ENCODE assay signal across 8 cellular contexts in genomic region chr13:110615322-110616102, GRCh38. TPM values are rescaled to one million over a fixed set of nuclear protein-coding genes. Genes with fewer than 3 reads are reported as not detected.
DNase-seq lines count a peak whose midpoint lies in the region; ATAC-seq and TF ChIP-seq lines count a peak whose summit lies in the region.

Gene NAXD (plus strand): TSS chr13:110615545. CDS start chr13:110615602, 57 bp downstream.

- H3K36me3 ChIP-seq in DOHH2 (ENCODE audit: control insufficient read depth, low read length) (no peaks in the 10 kb centered on the region), Karpas-422 (ENCODE audit: insufficient read depth, low read length) (no peaks in the 10 kb centered on the region)

- ATAC-seq in GM21825 (IDR thresholded peaks at IDR 0.05; ENCODE audit: unreplicated experiment): peak; percentile 78
- ATAC-seq in natural killer cell: peak; percentile 67 to 77 (median 74)

- peak within 1 kb of the TSS; percentile 93 for H2AFZ ChIP-seq in Karpas-422 (ENCODE audit: low read length)

- H3F3A ChIP-seq in DOHH2 (ENCODE audit: control insufficient read depth, insufficient read depth): no peaks in the 10 kb centered on the region

- H3K9ac ChIP-seq in Karpas-422 (ENCODE audit: low read length): peak within 1 kb of the TSS; percentile 88

- H3K4me1 ChIP-seq in DOHH2 (ENCODE audit: control insufficient read depth, low read length) (0 out of 2 replicates have a peak, but pooled peaks cover 4% of the 10 kb centered on the region), Karpas-422 (ENCODE audit: low read length) (peaks cover 21% of the 10 kb centered on the region)

- no peaks in the 10 kb centered on the region for H3K36me3 Mint-ChIP-seq in natural killer cell

- H3K79me2 ChIP-seq in DOHH2 (ENCODE audit: control insufficient read depth, low read length) (peaks cover 49% of the 10 kb centered on the region), Karpas-422 (ENCODE audit: low read length) (peaks cover 51% of the 10 kb centered on the region)

- DNase-seq in Karpas-422: peak; percentile 97
- DNase-seq in RPMI8226: peak; percentile 65
- peak; percentile 60 for DNase-seq in activated T-helper 9 cell treated with anti-CD3 and anti-CD28 coated beads, Interleukin-2, amount 50 U/mL, for 16 hours (ENCODE audit: low read depth)
- peak; percentile 96 for DNase-seq in fibroblast of peridontal ligament (ENCODE audit: extremely low read depth)
- peak; percentile 33 for DNase-seq in natural killer cell
- peak; percentile 84 for DNase-seq in stimulated activated naive CD4-positive, alpha-beta T cell treated with Interleukin-2 at 50 U/mL for 16 hours (lab: John Stamatoyannopoulos, UW)

- no peak for TF ChIP-seq CTCF in DOHH2 (IDR thresholded peaks at IDR 0.05; ENCODE audit: low read depth, low read length, poor library complexity, severe bottlenecking)
- no peak for TF ChIP-seq CTCF in natural killer cell (IDR thresholded peaks at IDR 0.05)

- H3K27ac Mint-ChIP-seq in natural killer cell: peak within 1 kb of the TSS; percentile 70 to 78

- H3K4me2 ChIP-seq in DOHH2 (ENCODE audit: low read length) (peak within 1 kb of the TSS; percentile 69), Karpas-422 (ENCODE audit: low read depth, low read length, poor library complexity, severe bottlenecking) (peak within 1 kb of the TSS; percentile 99)

- H3K27me3 ChIP-seq in DOHH2 (ENCODE audit: control insufficient read depth, low read length) (peaks cover 10% of the 10 kb centered on the region), Karpas-422 (ENCODE audit: low read length) (no peaks in the 10 kb centered on the region)

- peaks cover 0 to under 1% of the 10 kb centered on the region in 2 donors for H3K27me3 Mint-ChIP-seq in natural killer cell (ENCODE audit: low read depth in 2 of 2)

- peak within 1 kb of the TSS; percentile 95 for H3K4me3 Mint-ChIP-seq in natural killer cell

- H3K9me3 ChIP-seq in DOHH2 (ENCODE audit: control insufficient read depth, insufficient read depth, low read length) (no peaks in the 10 kb centered on the region; the same call in 1 of the 2 replicates), Karpas-422 (ENCODE audit: low read length) (no peaks in the 10 kb centered on the region)

- peaks cover 0 to 2% of the 10 kb centered on the region in 2 donors for H3K9me3 Mint-ChIP-seq in natural killer cell

- H4K20me1 ChIP-seq in DOHH2 (ENCODE audit: control insufficient read depth, insufficient read depth, low read depth, low read length): no peaks in the 10 kb centered on the region
- peaks cover 35% of the 10 kb centered on the region for H4K20me1 ChIP-seq in Karpas-422 (ENCODE audit: insufficient read depth, low read depth, low read length)

- peaks cover 8 to 16% of the 10 kb centered on the region in 2 donors for H3K4me1 Mint-ChIP-seq in natural killer cell

- H3K9me2 ChIP-seq in DOHH2 (replicated peaks; ENCODE audit: control insufficient read depth, low read length): no peaks in the 10 kb centered on the region
- no peaks in the 10 kb centered on the region for H3K9me2 ChIP-seq in Karpas-422 (replicated peaks; ENCODE audit: insufficient read depth, low read length)

- intact Hi-C loops in natural killer cell (cut with micrococcal nuclease): no loop called here

- H3K4me3 ChIP-seq in DOHH2 (ENCODE audit: low read length) (peak within 1 kb of the TSS; percentile 75), Karpas-422 (ENCODE audit: low read length) (peak within 1 kb of the TSS; percentile 99)

- H3K27ac ChIP-seq in DOHH2 (ENCODE audit: low read depth, low read length) (no peak within 1 kb of the TSS), Karpas-422 (ENCODE audit: low read length) (peak within 1 kb of the TSS; percentile 56)

RNA-seq across cellular contexts. Expression of gene NAXD, which starts in this region (rescaled TPM):
- total RNA-seq in Karpas-422 (2014; rRNA removed; shearing (Covaris generic); ENCODE audit: low replicate concordance): 16.5 and 20.6 TPM in 2 replicates
- total RNA-seq in natural killer cell: 10 to 100 TPM in 2 of 3 donors, 1 to 10 TPM in 1; 6.8 to 14.0 (median 12.0) TPM

Comparison
In these comparisons a context has a peak if more than half of its experiments do, and no peak if none do; other contexts are left out.
1. DNase-seq: peak in every context shown above with its lines; median percentile 97 in Karpas-422; 96 in fibroblast of peridontal ligament; 84 in stimulated activated naive CD4-positive, alpha-beta T cell treated with Interleukin-2 at 50 U/mL for 16 hours; 65 in RPMI8226; 60 in activated T-helper 9 cell treated with anti-CD3 and anti-CD28 coated beads, Interleukin-2, amount 50 U/mL, for 16 hours; 33 in natural killer cell.